1 cellular context compared by ENCODE assay signal in the genomic region with DNA sequence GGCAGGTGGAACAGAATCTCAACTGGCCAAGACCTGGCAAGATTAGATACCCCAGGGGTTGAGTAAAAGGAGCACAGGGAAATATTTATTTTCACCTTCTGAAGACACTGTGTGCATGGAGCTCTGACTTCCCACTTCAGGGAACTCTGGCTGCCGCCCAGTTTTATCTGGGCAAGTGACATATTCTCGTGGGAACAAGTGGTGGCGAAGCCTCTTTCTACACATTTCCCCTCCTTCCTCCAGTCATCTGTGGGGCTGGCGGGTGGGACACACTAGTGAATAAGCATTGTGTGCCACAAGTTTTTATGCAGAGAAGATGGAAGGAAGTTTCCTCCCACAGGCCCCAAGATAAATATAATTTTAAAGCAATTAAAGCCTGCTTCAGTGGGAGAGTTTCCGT.
TF ChIP-seq lines count a peak whose summit lies in the region.

No MANE protein-coding gene starts in this region.

TF ChIP-seq in IMR-90, 13 proteins besides CTCF, POLR2A, EP300 and RAD21:
- TF ChIP-seq, protein P1, sequence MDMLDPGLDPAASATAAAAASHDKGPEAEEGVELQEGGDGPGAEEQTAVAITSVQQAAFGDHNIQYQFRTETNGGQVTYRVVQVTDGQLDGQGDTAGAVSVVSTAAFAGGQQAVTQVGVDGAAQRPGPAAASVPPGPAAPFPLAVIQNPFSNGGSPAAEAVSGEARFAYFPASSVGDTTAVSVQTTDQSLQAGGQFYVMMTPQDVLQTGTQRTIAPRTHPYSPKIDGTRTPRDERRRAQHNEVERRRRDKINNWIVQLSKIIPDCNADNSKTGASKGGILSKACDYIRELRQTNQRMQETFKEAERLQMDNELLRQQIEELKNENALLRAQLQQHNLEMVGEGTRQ (IDR thresholded peaks at IDR 0.05; ENCODE audit: low read depth, low read length) = no peak
- TF ChIP-seq SMC3 (IDR thresholded peaks at IDR 0.05; ENCODE audit: low read depth, low read length) (no peak), CEBPB (IDR thresholded peaks at IDR 0.05; ENCODE audit: low read depth, low read length) (no peak), FOS (IDR thresholded peaks at IDR 0.05; ENCODE audit: low read depth, low read length) (no peak), CHD1 (IDR thresholded peaks at IDR 0.05; ENCODE audit: low read depth, low read length) (no peak), MAZ (IDR thresholded peaks at IDR 0.05; ENCODE audit: borderline replicate concordance, low read depth, low read length) (no peak), NFE2L2 (IDR thresholded peaks at IDR 0.05; ENCODE audit: low read depth, low read length) (no peak), BHLHE40 (IDR thresholded peaks at IDR 0.05; ENCODE audit: low read depth, low read length) (no peak), RCOR1 (IDR thresholded peaks at IDR 0.05; ENCODE audit: insufficient replicate concordance, low read length) (no peak)
- TF ChIP-seq, protein P2, sequence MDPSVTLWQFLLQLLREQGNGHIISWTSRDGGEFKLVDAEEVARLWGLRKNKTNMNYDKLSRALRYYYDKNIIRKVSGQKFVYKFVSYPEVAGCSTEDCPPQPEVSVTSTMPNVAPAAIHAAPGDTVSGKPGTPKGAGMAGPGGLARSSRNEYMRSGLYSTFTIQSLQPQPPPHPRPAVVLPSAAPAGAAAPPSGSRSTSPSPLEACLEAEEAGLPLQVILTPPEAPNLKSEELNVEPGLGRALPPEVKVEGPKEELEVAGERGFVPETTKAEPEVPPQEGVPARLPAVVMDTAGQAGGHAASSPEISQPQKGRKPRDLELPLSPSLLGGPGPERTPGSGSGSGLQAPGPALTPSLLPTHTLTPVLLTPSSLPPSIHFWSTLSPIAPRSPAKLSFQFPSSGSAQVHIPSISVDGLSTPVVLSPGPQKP (IDR thresholded peaks at IDR 0.05; ENCODE audit: borderline replicate concordance, low read depth, low read length) = no peak
